In genomic region chr1:24347159-24347931, GRCh38 we compare ENCODE assay signal across 35 cellular contexts. TPM values are rescaled to one million over a fixed set of nuclear protein-coding genes. Genes with fewer than 3 reads are reported as not detected.
"Had no signal": no experiment of that assay in that cellular context is flagged by ENCODE, and none has a peak within 500 bp of the region (broad histone marks: within the 10 kb centered on the region; RNA-seq: fewer than 3 reads in every experiment).

No MANE protein-coding gene starts in this region.

- H3K4me3 ChIP-seq: esophagus squamous epithelium, heart right ventricle, left ventricle myocardium inferior, lower lobe of right lung, prostate gland, right atrium auricular region, smooth muscle cell, stomach, thyroid gland, upper lobe of left lung had no signal

- DNase-seq: cortex of kidney; effector memory CD8-positive, alpha-beta T cell; erythroblast; esophagus squamous epithelium; foreskin melanocyte; glutamatergic neuron; heart right ventricle; hypothalamus; immature natural killer cell; islet precursor cell; kidney glomerular epithelial cell; left colon; left ventricle myocardium inferior; lower lobe of right lung; natural killer cell; stimulated activated CD4-positive, alpha-beta T cell treated with anti-CD3 and anti-CD28 coated beads, Interleukin-12 subunit alpha, Interleukin-12 subunit beta, amount 100 ng/mL, for 4 hours; stimulated activated CD4-positive, alpha-beta T cell treated with anti-CD3 and anti-CD28 coated beads, Interleukin-1b, Interleukin-23, amount 100 ng/mL, for 48 hours; stimulated activated CD4-positive, alpha-beta T cell treated with anti-CD3 and anti-CD28 coated beads, Interleukin-4, amount 100 ng/mL, for 1 hour; stimulated activated CD8-positive, alpha-beta memory T cell treated with anti-CD3 and anti-CD28 coated beads, Interleukin-4, amount 100 ng/mL, for 48 hours; stimulated activated naive CD4-positive, alpha-beta T cell; stomach had no signal

- H3K4me1 ChIP-seq: esophagus squamous epithelium, heart right ventricle, left ventricle myocardium inferior, lower lobe of right lung, stomach, upper lobe of left lung had no signal

- H3K4me2 ChIP-seq: smooth muscle cell had no signal

- H3K36me3 ChIP-seq: heart right ventricle, left ventricle myocardium inferior, lower lobe of right lung, prostate gland, right atrium auricular region, stomach, thyroid gland, upper lobe of left lung had no signal

- H3K27ac ChIP-seq: heart right ventricle, left ventricle myocardium inferior, lower lobe of right lung, prostate gland, right atrium auricular region, stomach, upper lobe of left lung had no signal

- H3K27me3 ChIP-seq: esophagus squamous epithelium, right atrium auricular region, stomach, thyroid gland, upper lobe of left lung had no signal

- FAIRE-seq: endometrium, urothelium cell line had no signal

- ATAC-seq: effector memory CD8-positive, alpha-beta T cell; left colon; lower lobe of right lung; natural killer cell; sciatic nerve had no signal

- H3K9me3 ChIP-seq: esophagus squamous epithelium, heart right ventricle, left ventricle myocardium inferior, lower lobe of right lung, prostate gland, right atrium auricular region, stomach, thyroid gland, upper lobe of left lung had no signal

RNA-seq across cellular contexts. Expression of gene GRHL3, which starts 28.2 kb away (rescaled TPM):
- total RNA-seq: dermis microvascular lymphatic vessel endothelial cell, heart right ventricle, left ventricle myocardium inferior, mesenteric fat pad, mononuclear cell, natural killer cell, osteocyte, sciatic nerve, subcutaneous adipose tissue had no signal
- polyA plus RNA-seq: immature natural killer cell, neural cell had no signal
